Comparison of ENCODE assay signal across 2 cellular contexts in the genomic region with DNA sequence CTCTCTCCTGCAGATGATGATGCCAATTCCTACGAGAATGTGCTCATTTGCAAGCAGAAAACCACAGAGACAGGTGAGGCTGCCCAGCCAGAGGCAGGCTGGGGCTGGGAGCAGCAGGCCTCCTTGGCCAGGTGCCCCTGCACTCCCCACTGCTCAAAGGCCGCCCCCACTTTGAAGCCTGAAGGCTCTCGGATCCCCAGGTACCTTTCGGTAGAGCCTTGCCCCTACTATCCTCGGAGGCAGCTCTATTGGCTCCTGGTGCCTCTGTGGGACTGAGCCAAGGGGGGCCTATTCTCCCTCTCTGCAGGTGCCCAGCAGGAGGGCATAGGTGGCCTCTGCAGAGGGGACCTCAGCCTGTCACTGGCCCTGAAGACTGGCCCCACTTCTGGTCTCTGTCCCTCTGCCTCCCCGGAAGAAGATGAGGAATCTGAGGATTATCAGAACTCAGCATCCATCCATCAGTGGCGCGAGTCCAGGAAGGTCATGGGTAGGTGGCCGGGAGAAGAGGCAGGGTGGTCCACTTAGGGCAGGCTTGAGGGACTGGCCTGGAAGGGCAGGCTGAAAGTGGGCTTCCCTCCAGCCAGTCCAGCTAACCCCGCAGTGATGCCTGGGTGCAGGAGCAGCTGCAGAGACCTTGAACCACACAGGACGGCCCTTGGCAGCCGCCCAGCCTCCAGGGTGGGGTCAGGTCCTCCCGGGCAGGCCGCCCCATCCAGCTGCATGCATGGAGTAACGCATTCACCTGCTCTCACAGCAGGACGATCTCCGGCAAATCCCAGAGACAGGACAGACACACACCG.
A peak's percentile ranks its signal among the peaks of the same experiment; 100 is the strongest.
TF ChIP-seq lines count a peak whose summit lies in the region.

No MANE protein-coding gene starts in this region.

TF ChIP-seq in Ishikawa, 13 proteins besides CTCF, POLR2A, EP300 and RAD21:
- TF ChIP-seq NFIC (IDR thresholded peaks at IDR 0.05) (peak; percentile 46), CEBPB (IDR thresholded peaks at IDR 0.05) (no peak), EGR1 (IDR thresholded peaks at IDR 0.05) (no peak), ZBTB7A (IDR thresholded peaks at IDR 0.05; ENCODE audit: low read depth) (peak; percentile 43; the same call in 1 of the 2 replicates), CREB1 (IDR thresholded peaks at IDR 0.05; ENCODE audit: low read depth) (no peak)

TF ChIP-seq in GM12878, 131 proteins besides CTCF, POLR2A, EP300 and RAD21:
- TF ChIP-seq, protein P1, sequence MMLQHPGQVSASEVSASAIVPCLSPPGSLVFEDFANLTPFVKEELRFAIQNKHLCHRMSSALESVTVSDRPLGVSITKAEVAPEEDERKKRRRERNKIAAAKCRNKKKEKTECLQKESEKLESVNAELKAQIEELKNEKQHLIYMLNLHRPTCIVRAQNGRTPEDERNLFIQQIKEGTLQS (IDR thresholded peaks at IDR 0.05; ENCODE audit: borderline replicate concordance, extremely low read depth, low read depth, low read length) = no peak
- TF ChIP-seq SMAD5 (IDR thresholded peaks at IDR 0.05; ENCODE audit: low read depth) = peak; percentile 32; the same call in 1 of the 2 replicates
